9 cellular contexts compared by ENCODE assay signal in the genomic region with DNA sequence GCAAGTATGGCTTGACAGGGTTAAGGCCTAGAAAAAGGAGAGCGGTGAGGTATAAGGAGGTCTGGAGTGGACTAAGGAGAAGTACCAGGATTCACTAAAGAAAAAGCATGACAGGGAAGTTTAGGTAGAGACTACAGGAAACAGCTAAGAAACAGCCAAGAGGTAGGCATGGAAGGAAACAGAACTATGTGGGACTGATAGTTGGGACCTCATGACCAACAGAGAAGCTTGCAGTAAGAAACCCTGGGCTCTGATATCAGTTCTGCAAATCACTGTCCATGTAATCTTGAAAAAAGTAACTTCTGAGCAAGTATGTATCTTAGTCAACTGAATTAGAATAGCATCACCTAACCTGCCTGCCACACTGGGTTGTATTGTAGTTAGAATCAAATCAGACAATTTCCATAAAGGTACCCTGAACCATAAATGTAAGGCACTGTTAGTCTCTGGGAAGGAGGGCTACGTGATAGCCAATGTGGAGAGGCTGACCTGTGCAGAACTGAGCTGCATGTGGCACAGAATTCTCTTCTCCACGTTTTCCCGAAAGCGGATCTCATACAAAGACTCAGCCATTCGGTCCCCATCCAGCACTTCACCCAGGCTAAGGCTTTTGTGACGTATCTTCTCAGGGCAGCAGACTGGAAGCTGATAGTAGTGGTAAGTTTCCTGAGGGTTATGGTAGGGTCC. TPM values are rescaled to one million over a fixed set of nuclear protein-coding genes. Genes with fewer than 3 reads are reported as not detected.
A peak's percentile ranks its signal among the peaks of the same experiment; 100 is the strongest.
DNase-seq lines count a peak whose midpoint lies in the region; ATAC-seq, FAIRE-seq and TF ChIP-seq lines count a peak whose summit lies in the region.
"Had no signal": no experiment of that assay in that cellular context is flagged by ENCODE, and none has a peak within 500 bp of the region (broad histone marks: within the 10 kb centered on the region; RNA-seq: fewer than 3 reads in every experiment).

No MANE protein-coding gene starts in this region.

- no peak for TF ChIP-seq POLR2A in esophagus squamous epithelium (IDR thresholded peaks at IDR 0.05)

- FAIRE-seq in urothelium cell line (lab: Jason Lieb, UNC): no peak

- in situ Hi-C loops in G401 (cut with HindIII; ENCODE audit: low sequenced_read_pairs): no loop called here

- 83 to 84% methylated on average over 7 of the region's 7 CpGs for WGBS in esophagus squamous epithelium, 2 donors

- H3K27ac ChIP-seq in SJCRH30 (no peak overlapping the region; the same call in 1 of the 2 replicates), esophagus squamous epithelium (peak overlapping the region; percentile 91 to 99 (median 96))

- H3K36me3 ChIP-seq in SJCRH30: peaks cover 8% of the 10 kb centered on the region
- peaks cover 6 to 44% (median 16%) of the 10 kb centered on the region in 3 donors for H3K36me3 ChIP-seq in esophagus squamous epithelium

- H3K4me3 ChIP-seq in SJCRH30: peak overlapping the region; percentile 89; the same call in 1 of the 2 replicates
- H3K4me3 ChIP-seq in esophagus squamous epithelium: peak overlapping the region; percentile 72 to 100 (median 88)
- peak overlapping the region; percentile 79 for H3K4me3 ChIP-seq in retinal pigment epithelial cell (ENCODE audit: low read length)

- TF ChIP-seq CTCF in esophagus squamous epithelium (IDR thresholded peaks at IDR 0.05) (no peak), retinal pigment epithelial cell (conservative IDR thresholded peaks at IDR 0.05; ENCODE audit: low read depth, low read length) (no peak)

- H3K4me1 ChIP-seq in SJCRH30 (0 out of 2 replicates have a peak, but pooled peaks cover 5% of the 10 kb centered on the region), esophagus squamous epithelium (peaks cover 18 to 64% (median 20%) of the 10 kb centered on the region in 3 donors)

- no peaks in the 10 kb centered on the region for H3K27me3 ChIP-seq in SJCRH30
- H3K27me3 ChIP-seq in esophagus squamous epithelium: no peaks in the 10 kb centered on the region

- peak; percentile 22 for DNase-seq in G401 (ENCODE audit: low spot score)
- no peak for DNase-seq in SJCRH30
- no peak for DNase-seq in esophagus squamous epithelium (lab: John Stamatoyannopoulos, UW)
- no peak for DNase-seq in retinal pigment epithelial cell (ENCODE audit: low read depth)
- DNase-seq in urothelium cell line (ENCODE audit: low spot score): no peak
- no peak for DNase-seq in superior temporal gyrus (ENCODE audit: extremely low spot score)

- intact Hi-C loops in esophagus squamous epithelium (cut with DNase I): no loop called here

- ATAC-seq in HG03135 (IDR thresholded peaks at IDR 0.05; ENCODE audit: unreplicated experiment) (no peak), HG02623 (IDR thresholded peaks at IDR 0.05; ENCODE audit: unreplicated experiment) (no peak)

- H3K9me3 ChIP-seq in SJCRH30 (replicated peaks) (no peaks in the 10 kb centered on the region), esophagus squamous epithelium (no peaks in the 10 kb centered on the region)

RNA-seq across cellular contexts. Expression of gene TM9SF1, which starts 0.9 kb away (rescaled TPM):
- total RNA-seq in G401 (2014; rRNA removed; shearing (Covaris generic)): 26.6 and 50.0 TPM in 2 replicates
- 32.6 and 35.7 TPM in 2 replicates for total RNA-seq in SJCRH30 (2014; rRNA removed; shearing (Covaris generic))
- total RNA-seq in esophagus squamous epithelium: 10 to 100 TPM; 36.4 to 51.3 (median 44.6) TPM

RNA-seq across cellular contexts. Expression of gene IPO4, which starts 5.7 kb away (rescaled TPM):
- total RNA-seq in G401 (2014; rRNA removed; shearing (Covaris generic)): 79.5 and 80.4 TPM in 2 replicates
- total RNA-seq in SJCRH30 (2014; rRNA removed; shearing (Covaris generic)): 56.0 and 60.0 TPM in 2 replicates
- 10 to 100 TPM; 32.9 to 55.1 (median 40.4) TPM for total RNA-seq in esophagus squamous epithelium

RNA-seq across cellular contexts. Expression of gene TSSK4, which starts 11.2 kb away (rescaled TPM):
- total RNA-seq in G401 (2014; rRNA removed; shearing (Covaris generic)): not detected in 2 replicates
- total RNA-seq in SJCRH30 (2014; rRNA removed; shearing (Covaris generic)): 0.13 and 0.18 TPM in 2 replicates
- total RNA-seq in esophagus squamous epithelium: not detected
- total RNA-seq: SK-MEL-5 had no signal

RNA-seq across cellular contexts. Expression of gene CHMP4A, which starts 19.0 kb away (rescaled TPM):
- total RNA-seq in G401 (2014; rRNA removed; shearing (Covaris generic)): 30.8 and 40.4 TPM in 2 replicates
- 21.5 and 29.1 TPM in 2 replicates for total RNA-seq in SJCRH30 (2014; rRNA removed; shearing (Covaris generic))
- total RNA-seq in esophagus squamous epithelium: 10 to 100 TPM; 23.6 to 80.7 (median 62.8) TPM

RNA-seq across cellular contexts. Expression of gene MDP1, which starts 21.5 kb away (rescaled TPM):
- 16.6 and 16.9 TPM in 2 replicates for total RNA-seq in G401 (2014; rRNA removed; shearing (Covaris generic))
- 16.9 and 27.7 TPM in 2 replicates for total RNA-seq in SJCRH30 (2014; rRNA removed; shearing (Covaris generic))
- 10 to 100 TPM in 2 of 4 donors, 1 to 10 TPM in 2; 1.4 to 12.4 (median 8.6) TPM for total RNA-seq in esophagus squamous epithelium
